Comparison of ENCODE assay signal across 15 cellular contexts in genomic region chr3:53836084-53836872, GRCh38. TPM values are rescaled to one million over a fixed set of nuclear protein-coding genes. Genes with fewer than 3 reads are reported as not detected.
A peak's percentile ranks its signal among the peaks of the same experiment; 100 is the strongest.
DNase-seq lines count a peak whose midpoint lies in the region; ATAC-seq, FAIRE-seq and TF ChIP-seq lines count a peak whose summit lies in the region.
"Had no signal": no experiment of that assay in that cellular context is flagged by ENCODE, and none has a peak within 500 bp of the region (broad histone marks: within the 10 kb centered on the region; RNA-seq: fewer than 3 reads in every experiment).

No MANE protein-coding gene starts in this region.

- H3F3A ChIP-seq in PC-3 (ENCODE audit: low read length, unreplicated experiment) = no peaks in the 10 kb centered on the region

- POLR2A ChIA-PET in HepG2 (lab: Yijun Ruan, JAX) = interaction anchor here (1.5 to 2.1 kb wide), 2 partner anchors 9 to 19 kb away, joined by 6 to 7 read pairs; no protein-coding TSS in a partner anchor
- POLR2A ChIA-PET in PC-3 (lab: Charles Lee; ENCODE audit: unreplicated experiment) = no interaction called here

- in situ Hi-C loops in HepG2 (cut with HindIII; ENCODE audit: extremely low pct_ligation_motif_present, low pct_unique_long_range_greater_than_20kb) = no loop called here

- H3K27me3 Mint-ChIP-seq in stimulated activated naive B cell treated with anti-CD40 and anti-IgM and Interleukin-4, amounts not matched to agents 10 μg/mL and 1 μg/mL and 100 μg/mL, for 72 hours = peaks cover 8 to 24% of the 10 kb centered on the region in 2 donors

- H3K9me3 Mint-ChIP-seq in stimulated activated naive B cell treated with anti-CD40 and anti-IgM and Interleukin-4, amounts not matched to agents 10 μg/mL and 1 μg/mL and 100 μg/mL, for 72 hours = no peaks in the 10 kb centered on the region
- H3K9me3 Mint-ChIP-seq: CD4-positive, alpha-beta T cell; GM23338 had no signal

- H3K9me2 ChIP-seq in PC-3 (replicated peaks; ENCODE audit: low read length) = no peaks in the 10 kb centered on the region

- H3K79me2 ChIP-seq in HepG2 (ENCODE audit: insufficient read depth, low read length) (peaks cover 92% of the 10 kb centered on the region), PC-3 (ENCODE audit: low read length) (no peaks in the 10 kb centered on the region)

- intact Hi-C loops in HepG2 (cut with micrococcal nuclease; ENCODE audit: unreplicated experiment) = no loop called here
- intact Hi-C loops in right lobe of liver (cut with DNase I) = no loop called here
- intact Hi-C loops in posterior vena cava (cut with DNase I) = no loop called here
- intact Hi-C loops in PC-3 (cut with micrococcal nuclease) = no loop called here

- DNase-seq in HepG2 (ENCODE audit: low spot score) = no peak
- no peak for DNase-seq in right lobe of liver
- no peak for DNase-seq in bronchial epithelial cell (ENCODE audit: low read depth)
- DNase-seq in posterior vena cava (ENCODE audit: low spot score) = peak; percentile 66
- DNase-seq in stimulated activated naive B cell treated with anti-CD40 and anti-IgM and Interleukin-4, amounts not matched to agents 10 μg/mL and 1 μg/mL and 100 μg/mL, for 72 hours = no peak
- DNase-seq in PC-3 = no peak
- DNase-seq: C1 segment of cervical spinal cord; CD4-positive, alpha-beta T cell; DMS79; H7 had no signal

- H3K4me2 ChIP-seq in HepG2 (ENCODE audit: low read depth, low read length) = no peak overlapping the region
- no peak overlapping the region for H3K4me2 ChIP-seq in PC-3 (ENCODE audit: low read length)
- H3K4me2 ChIP-seq: GM23338 had no signal

- peaks cover 39 to 72% of the 10 kb centered on the region in 2 experiments for H3K36me3 ChIP-seq in HepG2 (replicated peaks in 1 of 2; ENCODE audit: control insufficient read depth in 1 of 2, insufficient read depth in 2 of 2, low read length in 2 of 2)
- peaks cover 0 to 33% (median 14%) of the 10 kb centered on the region in 4 donors for H3K36me3 ChIP-seq in right lobe of liver
- H3K36me3 ChIP-seq in bronchial epithelial cell (ENCODE audit: control insufficient read depth, insufficient read depth, low read length) = no peaks in the 10 kb centered on the region
- no peaks in the 10 kb centered on the region for H3K36me3 ChIP-seq in PC-3 (ENCODE audit: low read depth, low read length)

- H3K4me3 ChIP-seq in HepG2 (replicated peaks in 1 of 3; ENCODE audit: insufficient read depth in 1 of 3, low read depth in 2 of 3, low read length in 3 of 3) (no peak overlapping the region), right lobe of liver (no peak overlapping the region), bronchial epithelial cell (ENCODE audit: low read depth, low read length) (no peak overlapping the region), PC-3 (ENCODE audit: low read length) (no peak overlapping the region)
- H3K4me3 ChIP-seq: GM12878, GM23338 had no signal

- no peak overlapping the region for H3K27ac Mint-ChIP-seq in stimulated activated naive B cell treated with anti-CD40 and anti-IgM and Interleukin-4, amounts not matched to agents 10 μg/mL and 1 μg/mL and 100 μg/mL, for 72 hours
- H3K27ac Mint-ChIP-seq: B cell; CD4-positive, alpha-beta T cell; GM23338 had no signal

- H2AFZ ChIP-seq in HepG2 (ENCODE audit: low read length) (no peak overlapping the region), PC-3 (ENCODE audit: low read length) (no peak overlapping the region)
- H2AFZ ChIP-seq: GM23338 had no signal

- H3K27ac ChIP-seq in HepG2 (ENCODE audit: extremely low read length, insufficient read depth, low read length) (no peak overlapping the region), right lobe of liver (peak overlapping the region in 1 of 3 donors; percentile 44), PC-3 (ENCODE audit: low read length) (no peak overlapping the region)

- TF ChIP-seq RAD21 in HepG2 (CRISPR knock-in tag; IDR thresholded peaks at IDR 0.05) = no peak

- peaks cover 36% of the 10 kb centered on the region for H4K20me1 ChIP-seq in HepG2 (ENCODE audit: insufficient read depth, low read length)
- H4K20me1 ChIP-seq in PC-3 (ENCODE audit: low read length) = no peaks in the 10 kb centered on the region

- no peak overlapping the region for H3K4me3 Mint-ChIP-seq in stimulated activated naive B cell treated with anti-CD40 and anti-IgM and Interleukin-4, amounts not matched to agents 10 μg/mL and 1 μg/mL and 100 μg/mL, for 72 hours
- H3K4me3 Mint-ChIP-seq: B cell; CD4-positive, alpha-beta T cell; GM23338 had no signal

- H3K4me1 ChIP-seq in HepG2 (ENCODE audit: insufficient read depth, low read length) (peaks cover 90% of the 10 kb centered on the region), right lobe of liver (peaks cover 0 to 17% (median under 1%) of the 10 kb centered on the region in 4 donors), PC-3 (ENCODE audit: insufficient read depth, low read length) (no peaks in the 10 kb centered on the region)

- peaks cover 4 to 19% of the 10 kb centered on the region in 2 donors for H3K4me1 Mint-ChIP-seq in stimulated activated naive B cell treated with anti-CD40 and anti-IgM and Interleukin-4, amounts not matched to agents 10 μg/mL and 1 μg/mL and 100 μg/mL, for 72 hours
- H3K4me1 Mint-ChIP-seq: B cell, GM23338 had no signal

- no TSS peak for BruUV-seq in HepG2 (replicated peaks; lab: Mats Ljungman, UMichigan)
- no TSS peak for BruUV-seq in PC-3 (replicated peaks; lab: Mats Ljungman, UMichigan)

- WGBS in HepG2 (ENCODE audit: low lambda C conversion rate) = 97% methylated on average over 5 of the region's 9 CpGs
- 92% methylated on average over 3 of the region's 9 CpGs for WGBS in right lobe of liver (ENCODE audit: insufficient coverage, low coverage, low lambda C conversion rate, missing lambda C conversion rate)

- TF ChIP-seq EP300 in HepG2 (IDR thresholded peaks at IDR 0.05; ENCODE audit: low read depth in 2 of 2, low read length in 2 of 2) (no peak), HepG2 (CRISPR knock-in tag; IDR thresholded peaks at IDR 0.05; ENCODE audit: borderline replicate concordance) (no peak)

- CTCF ChIA-PET in HepG2 (lab: Yijun Ruan, JAX; ENCODE audit: low intra/inter-chr PET ratio, low total read pairs) = no interaction called here
- CTCF ChIA-PET in PC-3 (lab: Charles Lee) = no interaction called here

- ATAC-seq in HepG2 (peak; percentile 4; the same call in 1 of the 3 replicates), right lobe of liver (no peak), HG03097 (IDR thresholded peaks at IDR 0.05; ENCODE audit: low FRiP score, unreplicated experiment) (no peak), PC-3 (no peak)
- no peak for ATAC-seq in stimulated activated naive B cell treated with anti-CD40 and anti-IgM and Interleukin-4, amounts not matched to agents 10 μg/mL and 1 μg/mL and 100 μg/mL, for 72 hours (replicated peaks)
- ATAC-seq: GM12878, GM23338 had no signal

- H3K27me3 ChIP-seq in HepG2 (ENCODE audit: control insufficient read depth in 1 of 2, insufficient read depth in 2 of 2, low read length in 2 of 2) (no peaks in the 10 kb centered on the region), right lobe of liver (no peaks in the 10 kb centered on the region), bronchial epithelial cell (ENCODE audit: control insufficient read depth, insufficient read depth, low read length) (no peaks in the 10 kb centered on the region), PC-3 (ENCODE audit: low read length) (no peaks in the 10 kb centered on the region)

- TF ChIP-seq CTCF in HepG2 (CRISPR knock-in tag; IDR thresholded peaks at IDR 0.05) (no peak), right lobe of liver (IDR thresholded peaks at IDR 0.05) (no peak), bronchial epithelial cell (IDR thresholded peaks at IDR 0.05; ENCODE audit: insufficient read depth, low read length, severe bottlenecking) (no peak), PC-3 (conservative IDR thresholded peaks at IDR 0.05; ENCODE audit: low read depth, low read length) (no peak)

- FAIRE-seq in HepG2 (lab: Jason Lieb, UNC) (no peak), bronchial epithelial cell (lab: Jason Lieb, UNC) (peak; percentile 79)
- FAIRE-seq: A204.1, GM12878 had no signal

- H3K9me3 ChIP-seq in HepG2 (ENCODE audit: low read length) (no peaks in the 10 kb centered on the region), right lobe of liver (no peaks in the 10 kb centered on the region), PC-3 (ENCODE audit: low read length) (no peaks in the 10 kb centered on the region)

- TF ChIP-seq POLR2A in HepG2 (IDR thresholded peaks at IDR 0.05; ENCODE audit: insufficient read depth in 1 of 2, low read depth in 2 of 2, low read length in 2 of 2) = no peak; a peak in 1 of 4 replicates
- TF ChIP-seq POLR2A in right lobe of liver (IDR thresholded peaks at IDR 0.05) = no peak

- peaks cover 43 to 52% of the 10 kb centered on the region in 2 donors for H3K36me3 Mint-ChIP-seq in stimulated activated naive B cell treated with anti-CD40 and anti-IgM and Interleukin-4, amounts not matched to agents 10 μg/mL and 1 μg/mL and 100 μg/mL, for 72 hours

- H3K9ac ChIP-seq in HepG2 (ENCODE audit: insufficient read depth, low read depth, low read length) (no peak overlapping the region), PC-3 (ENCODE audit: low read length) (no peak overlapping the region)

RNA-seq across cellular contexts. Expression of gene CHDH, which starts 9.9 kb away (rescaled TPM):
- total RNA-seq in HepG2 (2016; rRNA removed; fragmentation: Illumina TruSeq; extraction: Trizol) (40.4 and 48.9 TPM in 2 replicates), right lobe of liver (10 to 100 TPM; 25.0 to 49.1 (median 39.4) TPM), bronchial epithelial cell (under 0.01 and 0.13 TPM in 2 replicates), posterior vena cava (1 to 10 TPM; 2.0 to 3.7 TPM), PC-3 (2014; rRNA removed) (3.2 and 5.1 TPM in 2 replicates)
- 3.3 TPM in 2 replicates for total RNA-seq in HepG2 (2016; cell fraction: cytosol; rRNA removed; fragmentation: Illumina TruSeq; extraction: Trizol; ENCODE audit: low read depth)
- 41.6 and 47.1 TPM in 2 replicates for total RNA-seq in HepG2 (2016; cell fraction: insoluble cytoplasmic fraction; rRNA removed; fragmentation: Illumina TruSeq; extraction: Trizol)
- total RNA-seq in HepG2 (2016; cell fraction: membrane; rRNA removed; fragmentation: Illumina TruSeq; extraction: Trizol) = 15.0 and 16.6 TPM in 2 replicates
- 41.0 and 44.5 TPM in 2 replicates for total RNA-seq in HepG2 (2016; cell fraction: nucleus; rRNA removed; fragmentation: Illumina TruSeq; extraction: Trizol)
- 28.1 and 42.9 TPM in 2 replicates for polyA plus RNA-seq in HepG2 (2011; rRNA removed)
- 23.3 and 24.3 TPM in 2 replicates for polyA plus RNA-seq in HepG2 (2011; cell fraction: cytosol; rRNA removed)
- 209 and 246 TPM in 2 replicates for polyA plus RNA-seq in HepG2 (2011; cell fraction: nucleus; rRNA removed)
- polyA plus RNA-seq in HepG2 (2012) = 32.6 and 41.1 TPM in 2 replicates
- 2.2 and 2.9 TPM in 2 replicates for polyA plus RNA-seq in HepG2 (2016; cell fraction: cytosol; fragmentation: Illumina TruSeq; extraction: Trizol; ENCODE audit: low read depth)
- 31.8 and 33.2 TPM in 2 replicates for polyA plus RNA-seq in HepG2 (2016; cell fraction: insoluble cytoplasmic fraction; fragmentation: Illumina TruSeq; extraction: Trizol; ENCODE audit: low read depth)
- polyA plus RNA-seq in HepG2 (2016; cell fraction: membrane; fragmentation: Illumina TruSeq; extraction: Trizol; ENCODE audit: low read depth) = 7.0 and 8.2 TPM in 2 replicates
- 89.8 and 92.2 TPM in 2 replicates for polyA plus RNA-seq in HepG2 (2016; cell fraction: nucleus; fragmentation: Illumina TruSeq; extraction: Trizol; ENCODE audit: insufficient read depth, low read depth)
- polyA minus RNA-seq in HepG2 (2011; rRNA and poly(A)+ RNA removed; ENCODE audit: low replicate concordance) = 3.1 and 28.1 TPM in 2 replicates
- polyA minus RNA-seq in HepG2 (2011; cell fraction: cytosol; rRNA and poly(A)+ RNA removed) = 11.1 and 12.1 TPM in 2 replicates
- 32.3 and 32.8 TPM in 2 replicates for polyA minus RNA-seq in HepG2 (2011; cell fraction: nucleus; rRNA and poly(A)+ RNA removed)

RNA-seq across cellular contexts. Expression of gene IL17RB, which starts 10.1 kb away (rescaled TPM):
- total RNA-seq in HepG2 (2016; rRNA removed; fragmentation: Illumina TruSeq; extraction: Trizol) (62.7 and 130 TPM in 2 replicates), right lobe of liver (10 to 100 TPM; 19.8 to 30.2 (median 27.3) TPM), bronchial epithelial cell (not detected in 2 replicates), posterior vena cava (under 1 TPM; 0.33 to 0.46 TPM), PC-3 (2014; rRNA removed) (2.3 TPM in 2 replicates)
- 21.4 and 25.8 TPM in 2 replicates for total RNA-seq in HepG2 (2016; cell fraction: cytosol; rRNA removed; fragmentation: Illumina TruSeq; extraction: Trizol; ENCODE audit: low read depth)
- total RNA-seq in HepG2 (2016; cell fraction: insoluble cytoplasmic fraction; rRNA removed; fragmentation: Illumina TruSeq; extraction: Trizol) = 63.1 and 130 TPM in 2 replicates
- total RNA-seq in HepG2 (2016; cell fraction: membrane; rRNA removed; fragmentation: Illumina TruSeq; extraction: Trizol) = 31.0 and 36.3 TPM in 2 replicates
- total RNA-seq in HepG2 (2016; cell fraction: nucleus; rRNA removed; fragmentation: Illumina TruSeq; extraction: Trizol) = 189 and 216 TPM in 2 replicates
- 190 and 198 TPM in 2 replicates for polyA plus RNA-seq in HepG2 (2011; rRNA removed)
- 70.3 and 82.3 TPM in 2 replicates for polyA plus RNA-seq in HepG2 (2011; cell fraction: cytosol; rRNA removed)
- 671 and 683 TPM in 2 replicates for polyA plus RNA-seq in HepG2 (2011; cell fraction: nucleus; rRNA removed)
- 89.0 and 97.8 TPM in 2 replicates for polyA plus RNA-seq in HepG2 (2012)
- polyA plus RNA-seq in HepG2 (2016; cell fraction: cytosol; fragmentation: Illumina TruSeq; extraction: Trizol; ENCODE audit: low read depth) = 14.5 and 16.0 TPM in 2 replicates
- polyA plus RNA-seq in HepG2 (2016; cell fraction: insoluble cytoplasmic fraction; fragmentation: Illumina TruSeq; extraction: Trizol; ENCODE audit: low read depth) = 72.6 and 77.1 TPM in 2 replicates
- 22.5 and 23.7 TPM in 2 replicates for polyA plus RNA-seq in HepG2 (2016; cell fraction: membrane; fragmentation: Illumina TruSeq; extraction: Trizol; ENCODE audit: low read depth)
- 415 and 421 TPM in 2 replicates for polyA plus RNA-seq in HepG2 (2016; cell fraction: nucleus; fragmentation: Illumina TruSeq; extraction: Trizol; ENCODE audit: insufficient read depth, low read depth)
- polyA minus RNA-seq in HepG2 (2011; rRNA and poly(A)+ RNA removed; ENCODE audit: low replicate concordance) = 9.5 and 43.2 TPM in 2 replicates
- polyA minus RNA-seq in HepG2 (2011; cell fraction: cytosol; rRNA and poly(A)+ RNA removed) = 23.4 and 24.0 TPM in 2 replicates
- 94.6 and 106 TPM in 2 replicates for polyA minus RNA-seq in HepG2 (2011; cell fraction: nucleus; rRNA and poly(A)+ RNA removed)

RNA-seq across cellular contexts. Expression of gene ACTR8, which starts 45.7 kb away (rescaled TPM):
- total RNA-seq in HepG2 (2016; rRNA removed; fragmentation: Illumina TruSeq; extraction: Trizol) (29.0 and 38.5 TPM in 2 replicates), right lobe of liver (10 to 100 TPM in 2 of 6 experiments, 1 to 10 TPM in 4; 6.7 to 12.0 (median 9.6) TPM), bronchial epithelial cell (16.8 and 18.9 TPM in 2 replicates), posterior vena cava (10 to 100 TPM; 20.9 to 22.0 TPM), PC-3 (2014; rRNA removed) (22.3 and 47.5 TPM in 2 replicates)
- total RNA-seq in HepG2 (2016; cell fraction: cytosol; rRNA removed; fragmentation: Illumina TruSeq; extraction: Trizol; ENCODE audit: low read depth) = 5.4 and 7.5 TPM in 2 replicates
- 33.7 and 39.1 TPM in 2 replicates for total RNA-seq in HepG2 (2016; cell fraction: insoluble cytoplasmic fraction; rRNA removed; fragmentation: Illumina TruSeq; extraction: Trizol)
- 10.1 and 11.8 TPM in 2 replicates for total RNA-seq in HepG2 (2016; cell fraction: membrane; rRNA removed; fragmentation: Illumina TruSeq; extraction: Trizol)
- 20.8 and 21.7 TPM in 2 replicates for total RNA-seq in HepG2 (2016; cell fraction: nucleus; rRNA removed; fragmentation: Illumina TruSeq; extraction: Trizol)
- polyA plus RNA-seq in HepG2 (2011; rRNA removed) = 14.8 and 15.5 TPM in 2 replicates
- 9.3 and 13.2 TPM in 2 replicates for polyA plus RNA-seq in HepG2 (2011; cell fraction: cytosol; rRNA removed)
- polyA plus RNA-seq in HepG2 (2011; cell fraction: nucleus; rRNA removed) = 19.0 and 21.7 TPM in 2 replicates
- 17.1 and 18.0 TPM in 2 replicates for polyA plus RNA-seq in HepG2 (2012)
- 4.0 and 4.2 TPM in 2 replicates for polyA plus RNA-seq in HepG2 (2016; cell fraction: cytosol; fragmentation: Illumina TruSeq; extraction: Trizol; ENCODE audit: low read depth)
- 29.5 and 35.4 TPM in 2 replicates for polyA plus RNA-seq in HepG2 (2016; cell fraction: insoluble cytoplasmic fraction; fragmentation: Illumina TruSeq; extraction: Trizol; ENCODE audit: low read depth)
- 4.2 and 6.6 TPM in 2 replicates for polyA plus RNA-seq in HepG2 (2016; cell fraction: membrane; fragmentation: Illumina TruSeq; extraction: Trizol; ENCODE audit: low read depth)
- 37.5 and 42.4 TPM in 2 replicates for polyA plus RNA-seq in HepG2 (2016; cell fraction: nucleus; fragmentation: Illumina TruSeq; extraction: Trizol; ENCODE audit: insufficient read depth, low read depth)
- polyA minus RNA-seq in HepG2 (2011; rRNA and poly(A)+ RNA removed; ENCODE audit: low replicate concordance) = 13.3 and 33.7 TPM in 2 replicates
- polyA minus RNA-seq in HepG2 (2011; cell fraction: cytosol; rRNA and poly(A)+ RNA removed) = 14.8 and 18.1 TPM in 2 replicates
- 29.7 and 44.1 TPM in 2 replicates for polyA minus RNA-seq in HepG2 (2011; cell fraction: nucleus; rRNA and poly(A)+ RNA removed)

RNA-seq across cellular contexts. Expression of gene SELENOK, which starts 55.4 kb away (rescaled TPM):
- total RNA-seq in HepG2 (2016; rRNA removed; fragmentation: Illumina TruSeq; extraction: Trizol) = 47.5 and 67.0 TPM in 2 replicates
- total RNA-seq in HepG2 (2016; cell fraction: cytosol; rRNA removed; fragmentation: Illumina TruSeq; extraction: Trizol; ENCODE audit: low read depth) = 98.1 and 99.7 TPM in 2 replicates
- 50.3 and 68.2 TPM in 2 replicates for total RNA-seq in HepG2 (2016; cell fraction: insoluble cytoplasmic fraction; rRNA removed; fragmentation: Illumina TruSeq; extraction: Trizol)
- total RNA-seq in HepG2 (2016; cell fraction: membrane; rRNA removed; fragmentation: Illumina TruSeq; extraction: Trizol) = 64.7 and 72.8 TPM in 2 replicates
- 41.7 and 53.7 TPM in 2 replicates for total RNA-seq in HepG2 (2016; cell fraction: nucleus; rRNA removed; fragmentation: Illumina TruSeq; extraction: Trizol)
- polyA plus RNA-seq in HepG2 (2011; rRNA removed) = 64.6 and 81.0 TPM in 2 replicates
- 28.9 and 37.4 TPM in 2 replicates for polyA plus RNA-seq in HepG2 (2011; cell fraction: cytosol; rRNA removed)
- polyA plus RNA-seq in HepG2 (2011; cell fraction: nucleus; rRNA removed) = 5.1 and 10.8 TPM in 2 replicates
- 45.5 and 58.6 TPM in 2 replicates for polyA plus RNA-seq in HepG2 (2012)
- 101 and 116 TPM in 2 replicates for polyA plus RNA-seq in HepG2 (2016; cell fraction: cytosol; fragmentation: Illumina TruSeq; extraction: Trizol; ENCODE audit: low read depth)
- 40.0 and 57.2 TPM in 2 replicates for polyA plus RNA-seq in HepG2 (2016; cell fraction: insoluble cytoplasmic fraction; fragmentation: Illumina TruSeq; extraction: Trizol; ENCODE audit: low read depth)
- polyA plus RNA-seq in HepG2 (2016; cell fraction: membrane; fragmentation: Illumina TruSeq; extraction: Trizol; ENCODE audit: low read depth) = 48.1 and 56.1 TPM in 2 replicates
- 82.5 and 83.8 TPM in 2 replicates for polyA plus RNA-seq in HepG2 (2016; cell fraction: nucleus; fragmentation: Illumina TruSeq; extraction: Trizol; ENCODE audit: insufficient read depth, low read depth)
- 9.2 and 9.5 TPM in 2 replicates for polyA minus RNA-seq in HepG2 (2011; rRNA and poly(A)+ RNA removed; ENCODE audit: low replicate concordance)
- polyA minus RNA-seq in HepG2 (2011; cell fraction: cytosol; rRNA and poly(A)+ RNA removed) = 9.1 and 9.7 TPM in 2 replicates
- polyA minus RNA-seq in HepG2 (2011; cell fraction: nucleus; rRNA and poly(A)+ RNA removed) = 10.1 and 11.2 TPM in 2 replicates
- 10 to 100 TPM; 23.0 to 34.7 (median 29.3) TPM for total RNA-seq in right lobe of liver
- total RNA-seq in bronchial epithelial cell = 23.7 and 32.5 TPM in 2 replicates
- 10 to 100 TPM; 45.0 to 46.8 TPM for total RNA-seq in posterior vena cava
- total RNA-seq in PC-3 (2014; rRNA removed) = 55.3 and 72.9 TPM in 2 replicates
